Comparison of ENCODE assay signal across 1 cellular context in the genomic region with DNA sequence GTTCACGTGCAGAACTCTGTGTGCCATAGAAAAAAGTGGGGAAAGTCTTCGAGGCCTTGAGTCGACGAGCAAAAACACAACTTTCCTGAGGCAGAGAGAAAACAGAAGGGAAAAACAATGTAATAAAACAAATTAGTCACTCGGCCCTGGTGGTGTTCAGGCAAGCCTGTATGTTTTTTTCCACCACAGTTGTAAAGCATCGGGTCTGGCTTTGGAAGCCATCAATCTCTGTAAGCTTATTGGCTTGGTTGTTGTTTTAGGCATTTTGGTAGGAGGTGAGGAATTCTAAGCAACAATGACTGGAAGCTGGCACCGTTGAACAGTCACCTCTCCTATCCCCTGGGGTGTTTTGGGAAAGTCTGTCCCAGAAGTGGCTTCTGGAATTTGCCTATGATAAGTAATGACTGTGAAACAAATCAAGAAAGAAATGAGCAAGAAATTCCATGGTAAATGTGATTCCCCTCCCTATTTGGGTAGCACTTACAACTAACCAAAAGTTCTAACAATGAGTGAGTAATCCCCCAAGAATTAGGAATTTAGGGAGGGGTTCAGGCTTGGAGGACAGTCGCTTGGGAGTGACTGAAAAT.
TF ChIP-seq lines count a peak whose summit lies in the region.

No MANE protein-coding gene starts in this region.

TF ChIP-seq in GM23338, 12 proteins besides CTCF, POLR2A, EP300 and RAD21 (continued from another document):
- TF ChIP-seq, protein P1, sequence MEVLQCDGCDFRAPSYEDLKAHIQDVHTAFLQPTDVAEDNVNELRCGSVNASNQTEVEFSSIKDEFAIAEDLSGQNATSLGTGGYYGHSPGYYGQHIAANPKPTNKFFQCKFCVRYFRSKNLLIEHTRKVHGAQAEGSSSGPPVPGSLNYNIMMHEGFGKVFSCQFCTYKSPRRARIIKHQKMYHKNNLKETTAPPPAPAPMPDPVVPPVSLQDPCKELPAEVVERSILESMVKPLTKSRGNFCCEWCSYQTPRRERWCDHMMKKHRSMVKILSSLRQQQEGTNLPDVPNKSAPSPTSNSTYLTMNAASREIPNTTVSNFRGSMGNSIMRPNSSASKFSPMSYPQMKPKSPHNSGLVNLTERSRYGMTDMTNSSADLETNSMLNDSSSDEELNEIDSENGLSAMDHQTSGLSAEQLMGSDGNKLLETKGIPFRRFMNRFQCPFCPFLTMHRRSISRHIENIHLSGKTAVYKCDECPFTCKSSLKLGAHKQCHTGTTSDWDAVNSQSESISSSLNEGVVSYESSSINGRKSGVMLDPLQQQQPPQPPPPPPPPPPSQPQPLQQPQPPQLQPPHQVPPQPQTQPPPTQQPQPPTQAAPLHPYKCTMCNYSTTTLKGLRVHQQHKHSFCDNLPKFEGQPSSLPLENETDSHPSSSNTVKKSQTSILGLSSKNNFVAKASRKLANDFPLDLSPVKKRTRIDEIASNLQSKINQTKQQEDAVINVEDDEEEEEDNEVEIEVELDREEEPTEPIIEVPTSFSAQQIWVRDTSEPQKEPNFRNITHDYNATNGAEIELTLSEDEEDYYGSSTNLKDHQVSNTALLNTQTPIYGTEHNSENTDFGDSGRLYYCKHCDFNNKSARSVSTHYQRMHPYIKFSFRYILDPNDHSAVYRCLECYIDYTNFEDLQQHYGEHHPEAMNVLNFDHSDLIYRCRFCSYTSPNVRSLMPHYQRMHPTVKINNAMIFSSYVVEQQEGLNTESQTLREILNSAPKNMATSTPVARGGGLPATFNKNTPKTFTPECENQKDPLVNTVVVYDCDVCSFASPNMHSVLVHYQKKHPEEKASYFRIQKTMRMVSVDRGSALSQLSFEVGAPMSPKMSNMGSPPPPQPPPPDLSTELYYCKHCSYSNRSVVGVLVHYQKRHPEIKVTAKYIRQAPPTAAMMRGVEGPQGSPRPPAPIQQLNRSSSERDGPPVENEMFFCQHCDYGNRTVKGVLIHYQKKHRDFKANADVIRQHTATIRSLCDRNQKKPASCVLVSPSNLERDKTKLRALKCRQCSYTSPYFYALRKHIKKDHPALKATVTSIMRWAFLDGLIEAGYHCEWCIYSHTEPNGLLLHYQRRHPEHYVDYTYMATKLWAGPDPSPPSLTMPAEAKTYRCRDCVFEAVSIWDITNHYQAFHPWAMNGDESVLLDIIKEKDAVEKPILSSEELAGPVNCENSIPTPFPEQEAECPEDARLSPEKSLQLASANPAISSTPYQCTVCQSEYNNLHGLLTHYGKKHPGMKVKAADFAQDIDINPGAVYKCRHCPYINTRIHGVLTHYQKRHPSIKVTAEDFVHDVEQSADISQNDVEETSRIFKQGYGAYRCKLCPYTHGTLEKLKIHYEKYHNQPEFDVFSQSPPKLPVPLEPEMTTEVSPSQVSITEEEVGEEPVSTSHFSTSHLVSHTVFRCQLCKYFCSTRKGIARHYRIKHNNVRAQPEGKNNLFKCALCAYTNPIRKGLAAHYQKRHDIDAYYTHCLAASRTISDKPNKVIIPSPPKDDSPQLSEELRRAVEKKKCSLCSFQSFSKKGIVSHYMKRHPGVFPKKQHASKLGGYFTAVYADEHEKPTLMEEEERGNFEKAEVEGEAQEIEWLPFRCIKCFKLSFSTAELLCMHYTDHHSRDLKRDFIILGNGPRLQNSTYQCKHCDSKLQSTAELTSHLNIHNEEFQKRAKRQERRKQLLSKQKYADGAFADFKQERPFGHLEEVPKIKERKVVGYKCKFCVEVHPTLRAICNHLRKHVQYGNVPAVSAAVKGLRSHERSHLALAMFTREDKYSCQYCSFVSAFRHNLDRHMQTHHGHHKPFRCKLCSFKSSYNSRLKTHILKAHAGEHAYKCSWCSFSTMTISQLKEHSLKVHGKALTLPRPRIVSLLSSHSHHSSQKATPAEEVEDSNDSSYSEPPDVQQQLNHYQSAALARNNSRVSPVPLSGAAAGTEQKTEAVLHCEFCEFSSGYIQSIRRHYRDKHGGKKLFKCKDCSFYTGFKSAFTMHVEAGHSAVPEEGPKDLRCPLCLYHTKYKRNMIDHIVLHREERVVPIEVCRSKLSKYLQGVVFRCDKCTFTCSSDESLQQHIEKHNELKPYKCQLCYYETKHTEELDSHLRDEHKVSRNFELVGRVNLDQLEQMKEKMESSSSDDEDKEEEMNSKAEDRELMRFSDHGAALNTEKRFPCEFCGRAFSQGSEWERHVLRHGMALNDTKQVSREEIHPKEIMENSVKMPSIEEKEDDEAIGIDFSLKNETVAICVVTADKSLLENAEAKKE (CRISPR knock-in tag; IDR thresholded peaks at IDR 0.05), result no peak
- TF ChIP-seq, protein P2, sequence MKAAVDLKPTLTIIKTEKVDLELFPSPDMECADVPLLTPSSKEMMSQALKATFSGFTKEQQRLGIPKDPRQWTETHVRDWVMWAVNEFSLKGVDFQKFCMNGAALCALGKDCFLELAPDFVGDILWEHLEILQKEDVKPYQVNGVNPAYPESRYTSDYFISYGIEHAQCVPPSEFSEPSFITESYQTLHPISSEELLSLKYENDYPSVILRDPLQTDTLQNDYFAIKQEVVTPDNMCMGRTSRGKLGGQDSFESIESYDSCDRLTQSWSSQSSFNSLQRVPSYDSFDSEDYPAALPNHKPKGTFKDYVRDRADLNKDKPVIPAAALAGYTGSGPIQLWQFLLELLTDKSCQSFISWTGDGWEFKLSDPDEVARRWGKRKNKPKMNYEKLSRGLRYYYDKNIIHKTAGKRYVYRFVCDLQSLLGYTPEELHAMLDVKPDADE (IDR thresholded peaks at IDR 0.05), result no peak
